ENCODE assay signal across 27 cellular contexts in the genomic region with DNA sequence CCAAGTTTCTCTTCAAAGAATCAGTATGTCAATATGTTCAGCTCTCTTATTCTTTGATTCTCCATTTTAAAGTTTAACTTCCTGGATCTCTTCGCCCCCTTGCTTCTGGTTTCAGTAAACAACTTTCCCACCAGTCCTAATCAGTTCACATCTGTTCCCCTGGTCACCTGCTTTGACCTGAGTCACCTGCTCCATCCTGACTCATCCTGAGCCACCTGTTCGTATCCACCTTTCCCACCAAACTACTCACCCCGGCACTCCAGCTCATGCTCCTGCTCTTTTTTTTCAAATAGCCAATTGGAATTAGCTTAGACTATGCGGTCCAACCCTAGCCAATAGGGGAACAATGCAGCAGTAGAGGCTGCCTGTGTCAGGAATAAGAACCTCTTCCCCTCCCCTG. TPM values are rescaled to one million over a fixed set of nuclear protein-coding genes. Genes with fewer than 3 reads are reported as not detected.
A peak's percentile ranks its signal among the peaks of the same experiment; 100 is the strongest.
DNase-seq lines count a peak whose midpoint lies in the region; ATAC-seq and TF ChIP-seq lines count a peak whose summit lies in the region.
"Had no signal": no experiment of that assay in that cellular context is flagged by ENCODE, and none has a peak within 500 bp of the region (broad histone marks: within the 10 kb centered on the region; RNA-seq: fewer than 3 reads in every experiment).

No MANE protein-coding gene starts in this region.

- WGBS in trophoblast cell (ENCODE audit: extremely low coverage, insufficient coverage, insufficient read length): no CpG with 5 or more reads among the region's 4 CpGs

- H4K8ac ChIP-seq in trophoblast cell (ENCODE audit: low read depth, low read length): no peak overlapping the region

- CTCF ChIA-PET in PC-9 (lab: Charles Lee): no interaction called here

- H3K23ac ChIP-seq in trophoblast cell (ENCODE audit: low read length): no peak overlapping the region

- DNase-seq in DMS 273 (lab: John Stamatoyannopoulos, UW; ENCODE audit: unreplicated experiment) (peak; percentile 22), DMS 273 treated with DMSO at 0.1 percent for 48 hours (lab: John Stamatoyannopoulos, UW) (no peak), PC-9 (peak; percentile 20 to 66), fibroblast of mammary gland (ENCODE audit: low read depth) (peak; percentile 27), trophoblast cell (peak; percentile 82 to 86), NCI-H2029 (lab: John Stamatoyannopoulos, UW) (no peak), GF-D8 (lab: John Stamatoyannopoulos, UW) (no peak)
- DNase-seq: activated CD4-positive, alpha-beta T cell treated with anti-CD3 and anti-CD28 coated beads, Interleukin-2, amount 10 ng/mL, durations not matched to agents 24 days and 14 days; activated naive CD4-positive, alpha-beta T cell treated with Interleukin-2 at 50 U/mL for 16 hours; activated T-cell treated with anti-CD3 and anti-CD28 coated beads, Interleukin-2, amount 50 U/mL, for 72 hours; amygdala; CD4-positive, CD25-positive, alpha-beta regulatory T cell; cortex of kidney; DMS153; NCI-H1694 treated with DMSO at 0.1 percent for 48 hours; NCI-H2227 treated with DMSO at 0.1 percent for 48 hours; NCI-H82 had no signal

- H3K4me3 ChIP-seq in PC-9 (no peak overlapping the region), fibroblast of mammary gland (ENCODE audit: control insufficient read depth, low read depth, low read length) (no peak overlapping the region), trophoblast cell (ENCODE audit: low read depth, low read length) (no peak overlapping the region)
- H3K4me3 ChIP-seq: cardiac muscle cell, upper lobe of right lung had no signal

- no peaks in the 10 kb centered on the region for H4K20me1 ChIP-seq in PC-9 (ENCODE audit: insufficient read depth)

- H3K4ac ChIP-seq in trophoblast cell (ENCODE audit: low read depth, low read length): no peak overlapping the region

- no peak overlapping the region for H2BK120ac ChIP-seq in trophoblast cell (ENCODE audit: insufficient read depth, low read length, poor library complexity)

- H3K27me3 ChIP-seq in PC-9 (ENCODE audit: insufficient read depth, low read depth) (no peaks in the 10 kb centered on the region), trophoblast cell (ENCODE audit: insufficient read depth, low read length) (no peaks in the 10 kb centered on the region)
- H3K27me3 ChIP-seq: cardiac muscle cell, upper lobe of right lung had no signal

- H3K4me1 ChIP-seq in PC-9 (replicated peaks; ENCODE audit: insufficient read depth): peaks cover 51% of the 10 kb centered on the region
- H3K4me1 ChIP-seq in trophoblast cell (ENCODE audit: control insufficient read depth in 1 of 2, insufficient read depth in 2 of 2, low read length in 2 of 2): peaks cover 59 to 60% of the 10 kb centered on the region in 2 experiments

- no peak overlapping the region for H4K12ac ChIP-seq in trophoblast cell (ENCODE audit: low read depth, low read length)

- no peaks in the 10 kb centered on the region for H3K9me2 ChIP-seq in PC-9 (ENCODE audit: insufficient read depth)

- H2AK5ac ChIP-seq in trophoblast cell (ENCODE audit: low read length): no peak overlapping the region

- no peak overlapping the region for H2AFZ ChIP-seq in PC-9
- H2AFZ ChIP-seq in trophoblast cell (ENCODE audit: insufficient read depth, low read length, poor library complexity): no peak overlapping the region

- H3K79me2 ChIP-seq in PC-9 (ENCODE audit: low read depth) (no peaks in the 10 kb centered on the region), trophoblast cell (ENCODE audit: control insufficient read depth, insufficient read depth, low read length, poor library complexity) (peaks cover 15% of the 10 kb centered on the region)

- POLR2A ChIA-PET in PC-9 (lab: Charles Lee; ENCODE audit: unreplicated experiment): no interaction called here

- intact Hi-C loops in PC-9 (cut with micrococcal nuclease; ENCODE audit: unreplicated experiment): loop anchor here (5.0 to 10.0 kb wide), 2 partner anchors 58 to 475 kb away; no protein-coding TSS in a partner anchor

- H3K36me3 ChIP-seq in PC-9 (ENCODE audit: low read depth): no peaks in the 10 kb centered on the region
- peaks cover 10% of the 10 kb centered on the region in 2 experiments for H3K36me3 ChIP-seq in trophoblast cell (ENCODE audit: control insufficient read depth in 1 of 2, insufficient read depth in 2 of 2, low read length in 2 of 2)
- H3K36me3 ChIP-seq: cardiac muscle cell, upper lobe of right lung had no signal

- BruUV-seq in PC-9 (replicated peaks; lab: Mats Ljungman, UMichigan): no TSS peak

- no peak overlapping the region for H4K91ac ChIP-seq in trophoblast cell (ENCODE audit: low read depth, low read length)

- H3K4me2 ChIP-seq in PC-9 (no peak overlapping the region), trophoblast cell (ENCODE audit: low read length) (no peak overlapping the region)
- H3K4me2 ChIP-seq: KMS-11 had no signal

- H3K27ac ChIP-seq in PC-9 (no peak overlapping the region), trophoblast cell (ENCODE audit: low read depth, low read length) (no peak overlapping the region)
- H3K27ac ChIP-seq: 22Rv1, cardiac muscle cell, KMS-11, upper lobe of right lung had no signal

- no peak for ATAC-seq in HG02870 (IDR thresholded peaks at IDR 0.05; ENCODE audit: unreplicated experiment)
- ATAC-seq: activated T-cell treated with anti-CD3 and anti-CD28 coated beads, Interleukin-2, amount 50 U/mL, for 72 hours; SK-N-SH treated with all-trans-retinoic acid at 6 μM for 48 hours; upper lobe of right lung had no signal

- H3K9ac ChIP-seq in trophoblast cell (ENCODE audit: low read length): no peak overlapping the region
- H3K9ac ChIP-seq: KMS-11 had no signal

- peaks cover 60% of the 10 kb centered on the region for H3K79me1 ChIP-seq in trophoblast cell (ENCODE audit: low read length)

- no peak overlapping the region for H3K14ac ChIP-seq in trophoblast cell (ENCODE audit: low read length)

- peaks cover 24% of the 10 kb centered on the region for H3F3A ChIP-seq in PC-9 (ENCODE audit: insufficient read depth, low read depth)

- H2BK12ac ChIP-seq in trophoblast cell (ENCODE audit: low read length): no peak overlapping the region

- no peak overlapping the region for H3K18ac ChIP-seq in trophoblast cell (ENCODE audit: low read length)

- no peak for TF ChIP-seq CTCF in PC-9 (conservative IDR thresholded peaks at IDR 0.05)
- TF ChIP-seq CTCF in fibroblast of mammary gland (conservative IDR thresholded peaks at IDR 0.05; ENCODE audit: control insufficient read depth, insufficient read depth, low read depth, low read length): no peak

- no peak overlapping the region for H2BK5ac ChIP-seq in trophoblast cell (ENCODE audit: low read depth, low read length, poor library complexity)

- H3K9me3 ChIP-seq in PC-9 (ENCODE audit: insufficient read depth, low read depth) (no peaks in the 10 kb centered on the region), trophoblast cell (ENCODE audit: insufficient read depth, low read depth, low read length) (no peaks in the 10 kb centered on the region)
- H3K9me3 ChIP-seq: upper lobe of right lung had no signal

RNA-seq across cellular contexts. Expression of a gene that starts 23.6 kb away (rescaled TPM):
- 0.72 and 0.95 TPM in 2 replicates for total RNA-seq in PC-9 (2021)
- polyA plus RNA-seq in trophoblast cell (2013): 42.3 and 43.7 TPM in 2 replicates
- total RNA-seq: activated CD4-positive, alpha-beta T cell treated with anti-CD3 and anti-CD28 coated beads, Interleukin-2, amount 10 ng/mL, durations not matched to agents 24 days and 14 days; cardiac muscle cell; CD4-positive, CD25-positive, alpha-beta regulatory T cell; lung microvascular endothelial cell; pulmonary artery endothelial cell; T-helper 2 cell treated with Interferon-gamma antibody and Interleukin-4, amounts not matched to agents 100 ng/mL and 5 ng/mL, for 36 hours had no signal

RNA-seq across cellular contexts. Expression of a gene that starts 45.7 kb away (rescaled TPM):
- total RNA-seq in PC-9 (2021): 0.08 TPM in 1 of 2 replicates, not detected in the other
- 91.3 and 93.4 TPM in 2 replicates for polyA plus RNA-seq in trophoblast cell (2013)
- total RNA-seq: CD4-positive, CD25-positive, alpha-beta regulatory T cell had no signal

RNA-seq across cellular contexts. Expression of a gene that starts 56.7 kb away (rescaled TPM):
- not detected in 2 replicates for total RNA-seq in PC-9 (2021)
- 9.7 and 11.3 TPM in 2 replicates for polyA plus RNA-seq in trophoblast cell (2013)
- total RNA-seq: activated CD4-positive, alpha-beta T cell treated with anti-CD3 and anti-CD28 coated beads, Interleukin-2, amount 10 ng/mL, durations not matched to agents 24 days and 14 days; activated T-cell treated with anti-CD3 and anti-CD28 coated beads, Interleukin-2, amount 50 U/mL, for 72 hours; cardiac muscle cell; CD4-positive, CD25-positive, alpha-beta regulatory T cell; kidney; lung microvascular endothelial cell; pulmonary artery endothelial cell; T-helper 2 cell treated with Interferon-gamma antibody and Interleukin-4, amounts not matched to agents 100 ng/mL and 5 ng/mL, for 36 hours; upper lobe of right lung had no signal
- polyA plus RNA-seq: CD4-positive, CD25-positive, alpha-beta regulatory T cell had no signal

Comparison
In these comparisons a context has a peak if more than half of its experiments do, and no peak if none do; other contexts are left out.
1. DNase-seq: peak in DMS 273 (single experiment), PC-9 (2 of 2), fibroblast of mammary gland (single experiment) and trophoblast cell (2 of 2); none in DMS 273 treated with DMSO at 0.1 percent for 48 hours (single experiment), NCI-H2029 (single experiment) and GF-D8 (single experiment).